In the genomic region with DNA sequence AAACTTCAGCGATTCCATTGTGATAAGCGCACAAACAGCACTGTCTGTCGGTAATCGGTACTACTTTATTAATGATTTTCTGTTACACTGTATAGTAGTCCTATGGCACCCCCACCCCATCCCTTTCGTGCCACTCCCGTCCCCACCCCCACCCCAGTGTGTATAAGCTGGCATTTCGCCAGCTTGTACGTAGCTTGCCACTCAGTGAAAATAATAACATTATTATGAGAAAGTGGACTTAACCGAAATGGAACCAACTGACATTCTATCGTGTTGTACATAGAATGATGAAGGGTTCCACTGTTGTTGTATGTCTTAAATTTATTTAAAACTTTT, we compare ENCODE assay signal across 1 cellular context.
TF ChIP-seq lines count a peak whose summit lies in the region.

No MANE protein-coding gene starts in this region.

TF ChIP-seq in HEK293, 187 proteins besides CTCF, POLR2A, EP300 and RAD21 (continued from another document):
- TF ChIP-seq ZNF394 (tag by site-specific recombination; IDR thresholded peaks at IDR 0.05; ENCODE audit: borderline replicate concordance) (no peak), ZNF544 (tag by site-specific recombination; IDR thresholded peaks at IDR 0.05) (no peak), ZNF274 (IDR thresholded peaks at IDR 0.05; ENCODE audit: low read length) (no peak), ZNF274 (tag by site-specific recombination; IDR thresholded peaks at IDR 0.05; ENCODE audit: borderline replicate concordance) (no peak), ZBTB8A (tag by site-specific recombination; IDR thresholded peaks at IDR 0.05) (peak; percentile 4; the same call in 1 of the 2 replicates), ZNF621 (tag by site-specific recombination; IDR thresholded peaks at IDR 0.05) (no peak), ZNF23 (tag by site-specific recombination; IDR thresholded peaks at IDR 0.05; ENCODE audit: borderline replicate concordance) (no peak), ZSCAN23 (tag by site-specific recombination; IDR thresholded peaks at IDR 0.05) (no peak), ZNF660 (tag by site-specific recombination; IDR thresholded peaks at IDR 0.05) (0 out of 2 replicates have a peak, but pooled peaks have one; percentile 0), MZF1 (tag by site-specific recombination; IDR thresholded peaks at IDR 0.05; ENCODE audit: borderline replicate concordance) (no peak), GLIS2 (tag by site-specific recombination; IDR thresholded peaks at IDR 0.05) (no peak), ZBTB20 (tag by site-specific recombination; IDR thresholded peaks at IDR 0.05) (peak; percentile 54; the same call in 1 of the 2 replicates), ZNF747 (tag by site-specific recombination; IDR thresholded peaks at IDR 0.05) (no peak)
- TF ChIP-seq, protein P1, sequence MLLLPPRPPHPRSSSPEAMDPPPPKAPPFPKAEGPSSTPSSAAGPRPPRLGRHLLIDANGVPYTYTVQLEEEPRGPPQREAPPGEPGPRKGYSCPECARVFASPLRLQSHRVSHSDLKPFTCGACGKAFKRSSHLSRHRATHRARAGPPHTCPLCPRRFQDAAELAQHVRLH (tag by site-specific recombination; IDR thresholded peaks at IDR 0.05): no peak
- TF ChIP-seq, protein P2, sequence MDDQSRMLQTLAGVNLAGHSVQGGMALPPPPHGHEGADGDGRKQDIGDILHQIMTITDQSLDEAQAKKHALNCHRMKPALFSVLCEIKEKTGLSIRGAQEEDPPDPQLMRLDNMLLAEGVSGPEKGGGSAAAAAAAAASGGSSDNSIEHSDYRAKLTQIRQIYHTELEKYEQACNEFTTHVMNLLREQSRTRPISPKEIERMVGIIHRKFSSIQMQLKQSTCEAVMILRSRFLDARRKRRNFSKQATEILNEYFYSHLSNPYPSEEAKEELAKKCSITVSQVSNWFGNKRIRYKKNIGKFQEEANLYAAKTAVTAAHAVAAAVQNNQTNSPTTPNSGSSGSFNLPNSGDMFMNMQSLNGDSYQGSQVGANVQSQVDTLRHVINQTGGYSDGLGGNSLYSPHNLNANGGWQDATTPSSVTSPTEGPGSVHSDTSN (CRISPR knock-in tag; IDR thresholded peaks at IDR 0.05): no peak
- TF ChIP-seq, protein P3, sequence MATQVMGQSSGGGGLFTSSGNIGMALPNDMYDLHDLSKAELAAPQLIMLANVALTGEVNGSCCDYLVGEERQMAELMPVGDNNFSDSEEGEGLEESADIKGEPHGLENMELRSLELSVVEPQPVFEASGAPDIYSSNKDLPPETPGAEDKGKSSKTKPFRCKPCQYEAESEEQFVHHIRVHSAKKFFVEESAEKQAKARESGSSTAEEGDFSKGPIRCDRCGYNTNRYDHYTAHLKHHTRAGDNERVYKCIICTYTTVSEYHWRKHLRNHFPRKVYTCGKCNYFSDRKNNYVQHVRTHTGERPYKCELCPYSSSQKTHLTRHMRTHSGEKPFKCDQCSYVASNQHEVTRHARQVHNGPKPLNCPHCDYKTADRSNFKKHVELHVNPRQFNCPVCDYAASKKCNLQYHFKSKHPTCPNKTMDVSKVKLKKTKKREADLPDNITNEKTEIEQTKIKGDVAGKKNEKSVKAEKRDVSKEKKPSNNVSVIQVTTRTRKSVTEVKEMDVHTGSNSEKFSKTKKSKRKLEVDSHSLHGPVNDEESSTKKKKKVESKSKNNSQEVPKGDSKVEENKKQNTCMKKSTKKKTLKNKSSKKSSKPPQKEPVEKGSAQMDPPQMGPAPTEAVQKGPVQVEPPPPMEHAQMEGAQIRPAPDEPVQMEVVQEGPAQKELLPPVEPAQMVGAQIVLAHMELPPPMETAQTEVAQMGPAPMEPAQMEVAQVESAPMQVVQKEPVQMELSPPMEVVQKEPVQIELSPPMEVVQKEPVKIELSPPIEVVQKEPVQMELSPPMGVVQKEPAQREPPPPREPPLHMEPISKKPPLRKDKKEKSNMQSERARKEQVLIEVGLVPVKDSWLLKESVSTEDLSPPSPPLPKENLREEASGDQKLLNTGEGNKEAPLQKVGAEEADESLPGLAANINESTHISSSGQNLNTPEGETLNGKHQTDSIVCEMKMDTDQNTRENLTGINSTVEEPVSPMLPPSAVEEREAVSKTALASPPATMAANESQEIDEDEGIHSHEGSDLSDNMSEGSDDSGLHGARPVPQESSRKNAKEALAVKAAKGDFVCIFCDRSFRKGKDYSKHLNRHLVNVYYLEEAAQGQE (tag by site-specific recombination; IDR thresholded peaks at IDR 0.05): no peak
- TF ChIP-seq, protein P4, sequence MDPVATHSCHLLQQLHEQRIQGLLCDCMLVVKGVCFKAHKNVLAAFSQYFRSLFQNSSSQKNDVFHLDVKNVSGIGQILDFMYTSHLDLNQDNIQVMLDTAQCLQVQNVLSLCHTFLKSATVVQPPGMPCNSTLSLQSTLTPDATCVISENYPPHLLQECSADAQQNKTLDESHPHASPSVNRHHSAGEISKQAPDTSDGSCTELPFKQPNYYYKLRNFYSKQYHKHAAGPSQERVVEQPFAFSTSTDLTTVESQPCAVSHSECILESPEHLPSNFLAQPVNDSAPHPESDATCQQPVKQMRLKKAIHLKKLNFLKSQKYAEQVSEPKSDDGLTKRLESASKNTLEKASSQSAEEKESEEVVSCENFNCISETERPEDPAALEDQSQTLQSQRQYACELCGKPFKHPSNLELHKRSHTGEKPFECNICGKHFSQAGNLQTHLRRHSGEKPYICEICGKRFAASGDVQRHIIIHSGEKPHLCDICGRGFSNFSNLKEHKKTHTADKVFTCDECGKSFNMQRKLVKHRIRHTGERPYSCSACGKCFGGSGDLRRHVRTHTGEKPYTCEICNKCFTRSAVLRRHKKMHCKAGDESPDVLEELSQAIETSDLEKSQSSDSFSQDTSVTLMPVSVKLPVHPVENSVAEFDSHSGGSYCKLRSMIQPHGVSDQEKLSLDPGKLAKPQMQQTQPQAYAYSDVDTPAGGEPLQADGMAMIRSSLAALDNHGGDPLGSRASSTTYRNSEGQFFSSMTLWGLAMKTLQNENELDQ (tag by site-specific recombination; IDR thresholded peaks at IDR 0.05; ENCODE audit: low read depth): no peak
